ENCODE assay signal across 11 cellular contexts in genomic region chr22:24593810-24594568, GRCh38. TPM values are rescaled to one million over a fixed set of nuclear protein-coding genes. Genes with fewer than 3 reads are reported as not detected.
A peak's percentile ranks its signal among the peaks of the same experiment; 100 is the strongest.
DNase-seq lines count a peak whose midpoint lies in the region; ATAC-seq, FAIRE-seq and TF ChIP-seq lines count a peak whose summit lies in the region.
"Had no signal": no experiment of that assay in that cellular context is flagged by ENCODE, and none has a peak within 500 bp of the region (broad histone marks: within the 10 kb centered on the region; RNA-seq: fewer than 3 reads in every experiment).

No MANE protein-coding gene starts in this region.

- TF ChIP-seq POLR2A in GM12892 (IDR thresholded peaks at IDR 0.05; ENCODE audit: low read depth, low read length) (no peak), Peyer's patch (IDR thresholded peaks at IDR 0.05) (peak in 1 of 2 donors; percentile 38), vagina (IDR thresholded peaks at IDR 0.05) (no peak)

- 71% methylated on average over 16 of the region's 16 CpGs for WGBS in hepatocyte (ENCODE audit: low lambda C conversion rate, missing lambda C conversion rate)
- WGBS in psoas muscle, 3 donors = 82 to 83% (median 83%) methylated on average over 16 of the region's 16 CpGs

- H3K27me3 ChIP-seq in Peyer's patch = no peaks in the 10 kb centered on the region
- no peaks in the 10 kb centered on the region for H3K27me3 ChIP-seq in hepatocyte
- no peaks in the 10 kb centered on the region for H3K27me3 ChIP-seq in psoas muscle (ENCODE audit: insufficient read depth in 3 of 3, low read length in 2 of 3)
- H3K27me3 ChIP-seq in vagina = no peaks in the 10 kb centered on the region

- ATAC-seq in psoas muscle (no peak), HG03097 (IDR thresholded peaks at IDR 0.05; ENCODE audit: low FRiP score, unreplicated experiment) (no peak)

- H3K4me3 ChIP-seq in Peyer's patch = no peak overlapping the region
- no peak overlapping the region for H3K4me3 ChIP-seq in hepatocyte
- H3K4me3 ChIP-seq in psoas muscle = peak overlapping the region; percentile 69
- no peak overlapping the region for H3K4me3 ChIP-seq in vagina

- H3K27ac ChIP-seq in Peyer's patch = peak overlapping the region in 3 of 4 donors; percentile 61 to 95 (median 88)
- peak overlapping the region; percentile 86 for H3K27ac ChIP-seq in hepatocyte
- no peak overlapping the region for H3K27ac ChIP-seq in psoas muscle
- no peak overlapping the region for H3K27ac ChIP-seq in vagina

- peak overlapping the region; percentile 98 for H3K4me2 ChIP-seq in hepatocyte

- TF ChIP-seq CTCF in Peyer's patch (IDR thresholded peaks at IDR 0.05) (no peak), hepatocyte (IDR thresholded peaks at IDR 0.05; ENCODE audit: poor library complexity) (no peak), psoas muscle (IDR thresholded peaks at IDR 0.05) (no peak), vagina (IDR thresholded peaks at IDR 0.05) (no peak)

- H2AFZ ChIP-seq in hepatocyte = no peak overlapping the region

- H3K9me3 ChIP-seq in Peyer's patch (no peaks in the 10 kb centered on the region), hepatocyte (ENCODE audit: low read depth) (no peaks in the 10 kb centered on the region), psoas muscle (no peaks in the 10 kb centered on the region), vagina (no peaks in the 10 kb centered on the region)

- no peak for DNase-seq in GM12892 (ENCODE audit: insufficient read length)
- DNase-seq in Peyer's patch = peak in 2 of 3 donors; percentile 68 to 73
- DNase-seq in hepatocyte (ENCODE audit: low spot score) = no peak
- no peak for DNase-seq in psoas muscle
- DNase-seq in AG08395 (ENCODE audit: low spot score) = no peak
- DNase-seq in activated CD8-positive, alpha-beta memory T cell treated with anti-CD3 and anti-CD28 coated beads for 24 hours = no peak
- DNase-seq in vagina (ENCODE audit: extremely low spot score in 2 of 2) = no peak
- DNase-seq: naive thymus-derived CD8-positive, alpha-beta T cell; Right ventricle myocardium superior had no signal

- peaks cover 3% of the 10 kb centered on the region for H3K79me2 ChIP-seq in hepatocyte

- peaks cover 0 to 22% (median 0%) of the 10 kb centered on the region in 4 donors for H3K4me1 ChIP-seq in Peyer's patch
- H3K4me1 ChIP-seq in hepatocyte (ENCODE audit: insufficient read depth) = peaks cover 14% of the 10 kb centered on the region
- no peaks in the 10 kb centered on the region for H3K4me1 ChIP-seq in psoas muscle
- H3K4me1 ChIP-seq in vagina = peaks cover 10% of the 10 kb centered on the region

- no peaks in the 10 kb centered on the region for H4K20me1 ChIP-seq in hepatocyte (ENCODE audit: insufficient read depth, poor library complexity, severe bottlenecking)

- peaks cover 0 to 5% (median 0%) of the 10 kb centered on the region in 3 donors for H3K36me3 ChIP-seq in Peyer's patch
- H3K36me3 ChIP-seq in hepatocyte (replicated peaks; ENCODE audit: insufficient read depth, low read depth) = no peaks in the 10 kb centered on the region
- H3K36me3 ChIP-seq in psoas muscle (ENCODE audit: insufficient read depth in 1 of 2, low read depth in 1 of 2) = peaks cover 0 to 7% of the 10 kb centered on the region in 2 donors
- H3K36me3 ChIP-seq in vagina = no peaks in the 10 kb centered on the region

- peak; percentile 38 for FAIRE-seq in GM12892 (lab: Jason Lieb, UNC)
- FAIRE-seq: bronchial epithelial cell had no signal

- intact Hi-C loops in psoas muscle (cut with DNase I) = no loop called here
- intact Hi-C loops in vagina (cut with DNase I) = no loop called here

- H3K9me2 ChIP-seq in hepatocyte (replicated peaks; ENCODE audit: insufficient read depth) = no peaks in the 10 kb centered on the region

RNA-seq across cellular contexts. Expression of gene LRRC75B, which starts 1.1 kb away (rescaled TPM):
- polyA plus RNA-seq in GM12892 (2012; ENCODE audit: missing spikeins) = 1.7 TPM
- total RNA-seq in Peyer's patch = 100 to 1,000 TPM in 2 of 4 donors, 10 to 100 TPM in 2; 18.2 to 127 (median 88.2) TPM
- total RNA-seq in hepatocyte = 16.7 and 19.5 TPM in 2 replicates
- 34.5 and 38.2 TPM in 2 replicates for polyA plus RNA-seq in hepatocyte
- 1 to 10 TPM in 3 of 4 donors, under 1 TPM in 1; 0.93 to 4.1 (median 2.7) TPM for total RNA-seq in psoas muscle
- polyA plus RNA-seq in psoas muscle = 1 to 10 TPM in 2 of 3 donors, under 1 TPM in 1; 0.99 to 3.9 (median 2.0) TPM
- total RNA-seq in vagina = 17.9 TPM
- total RNA-seq: naive thymus-derived CD8-positive, alpha-beta T cell had no signal

RNA-seq across cellular contexts. Expression of gene GGT1, which starts 9.0 kb away (rescaled TPM):
- 19.1 TPM for polyA plus RNA-seq in GM12892 (2012; ENCODE audit: missing spikeins)
- total RNA-seq in Peyer's patch (100 to 1,000 TPM in 3 of 4 donors, 10 to 100 TPM in 1; 63.5 to 370 (median 238) TPM), hepatocyte (59.4 and 80.7 TPM in 2 replicates), psoas muscle (1 to 10 TPM in 2 of 4 donors, under 1 TPM in 2; 0.71 to 2.6 (median 1.7) TPM), vagina (4.9 TPM)
- polyA plus RNA-seq in hepatocyte (81.0 and 104 TPM in 2 replicates), psoas muscle (1 to 10 TPM in 1 of 3 donors, under 1 TPM in 2; 0.52 to 1.3 (median 0.97) TPM)

RNA-seq across cellular contexts. Expression of gene SNRPD3, which starts 38.2 kb away (rescaled TPM):
- 133 TPM for polyA plus RNA-seq in GM12892 (2012; ENCODE audit: missing spikeins)
- 100 to 1,000 TPM in 3 of 4 donors, 10 to 100 TPM in 1; 99.6 to 149 (median 131) TPM for total RNA-seq in Peyer's patch
- 145 and 185 TPM in 2 replicates for total RNA-seq in hepatocyte
- 120 and 122 TPM in 2 replicates for polyA plus RNA-seq in hepatocyte
- total RNA-seq in psoas muscle = 10 to 100 TPM; 68.8 to 90.5 (median 75.8) TPM
- 100 to 1,000 TPM in 2 of 3 donors, 10 to 100 TPM in 1; 82.7 to 129 (median 110) TPM for polyA plus RNA-seq in psoas muscle
- total RNA-seq in vagina = 125 TPM

RNA-seq across cellular contexts. Expression of gene GUCD1, which starts 39.1 kb away (rescaled TPM):
- polyA plus RNA-seq in GM12892 (2012; ENCODE audit: missing spikeins) = 57.9 TPM
- total RNA-seq in Peyer's patch (100 to 1,000 TPM; 167 to 585 (median 458) TPM), hepatocyte (143 and 149 TPM in 2 replicates), psoas muscle (100 to 1,000 TPM; 114 to 232 (median 181) TPM), vagina (81.8 TPM)
- polyA plus RNA-seq in hepatocyte (84.9 and 102 TPM in 2 replicates), psoas muscle (100 to 1,000 TPM; 137 to 180 (median 151) TPM)

Comparison
In these comparisons a context has a peak if more than half of its experiments do, and no peak if none do; other contexts are left out.
1. DNase-seq: peak in Peyer's patch (2 of 3); none in GM12892 (single experiment), hepatocyte (single experiment), psoas muscle (0 of 2), AG08395 (single experiment), activated CD8-positive, alpha-beta memory T cell treated with anti-CD3 and anti-CD28 coated beads for 24 hours (single experiment) and vagina (0 of 2).
2. H3K27ac ChIP-seq: peak in Peyer's patch (3 of 4) and hepatocyte (single experiment); none in psoas muscle (single experiment) and vagina (single experiment).
3. RNA of gene GGT1, which starts 9.0 kb away (total RNA-seq): 63.5 to 370 TPM in Peyer's patch and 59.4 to 80.7 TPM in hepatocyte; 4.9 TPM in vagina (single experiment) and 0.71 to 2.6 TPM in psoas muscle; every median in the first group is over 10 times any median in the second.